Comparison of ENCODE assay signal across 8 cellular contexts in genomic region chr1:31183927-31184554, GRCh38. TPM values are rescaled to one million over a fixed set of nuclear protein-coding genes. Genes with fewer than 3 reads are reported as not detected.
A peak's percentile ranks its signal among the peaks of the same experiment; 100 is the strongest.
DNase-seq lines count a peak whose midpoint lies in the region; ATAC-seq and TF ChIP-seq lines count a peak whose summit lies in the region.

No MANE protein-coding gene starts in this region.

- H3K4me1 ChIP-seq in RWPE2 (ENCODE audit: insufficient read depth, poor library complexity, severe bottlenecking) (no peaks in the 10 kb centered on the region), mucosa of descending colon (ENCODE audit: low read depth) (peaks cover 9% of the 10 kb centered on the region)
- peaks cover 11% of the 10 kb centered on the region for H3K4me1 ChIP-seq in effector memory CD4-positive, alpha-beta T cell (ENCODE audit: control insufficient read depth, insufficient read depth, low read length, poor library complexity, severe bottlenecking)

- ATAC-seq in RWPE2 (ENCODE audit: low read depth) (no peak), mucosa of descending colon (no peak), HG03457 (IDR thresholded peaks at IDR 0.05; ENCODE audit: unreplicated experiment) (no peak)

- H3K9me3 Mint-ChIP-seq in chondrocyte (ENCODE audit: low read depth): no peaks in the 10 kb centered on the region

- no peaks in the 10 kb centered on the region for H3K36me3 ChIP-seq in RWPE2 (ENCODE audit: low read depth)
- no peaks in the 10 kb centered on the region for H3K36me3 ChIP-seq in mucosa of descending colon (ENCODE audit: low read depth)
- no peaks in the 10 kb centered on the region for H3K36me3 ChIP-seq in effector memory CD4-positive, alpha-beta T cell (ENCODE audit: control insufficient read depth, insufficient read depth, low read length)

- DNase-seq in NCI-H1436 (lab: John Stamatoyannopoulos, UW): peak; percentile 51
- no peak for DNase-seq in NCI-H1436 treated with DMSO at 0.1 percent for 48 hours (lab: John Stamatoyannopoulos, UW)
- DNase-seq in Kasumi-1 (lab: John Stamatoyannopoulos, UW): peak; percentile 29 to 44
- no peak for DNase-seq in RWPE2 (ENCODE audit: low spot score)
- no peak for DNase-seq in chondrocyte (ENCODE audit: low spot score)
- DNase-seq in mucosa of descending colon: peak in 2 of 3 donors; percentile 38 to 72
- no peak for DNase-seq in effector memory CD4-positive, alpha-beta T cell

- no peak overlapping the region for H3K4me3 ChIP-seq in RWPE2 (ENCODE audit: severe bottlenecking)
- no peak overlapping the region for H3K4me3 ChIP-seq in mucosa of descending colon
- no peak overlapping the region for H3K4me3 ChIP-seq in effector memory CD4-positive, alpha-beta T cell (ENCODE audit: insufficient read depth, low read depth, low read length, poor library complexity, severe bottlenecking)

- no peaks in the 10 kb centered on the region for H3K36me3 Mint-ChIP-seq in chondrocyte (ENCODE audit: low read depth)

- H3K27ac ChIP-seq in RWPE2 (ENCODE audit: poor library complexity, severe bottlenecking): no peak overlapping the region
- H3K27ac ChIP-seq in effector memory CD4-positive, alpha-beta T cell (ENCODE audit: insufficient read depth, low read length, poor library complexity, severe bottlenecking): no peak overlapping the region

- H3K4me1 Mint-ChIP-seq in chondrocyte (ENCODE audit: low read depth): peaks cover 8% of the 10 kb centered on the region

- intact Hi-C loops in mucosa of descending colon (cut with DNase I, micrococcal nuclease): loop anchor here in 1 of 2 donors (10.0 kb wide), 1 partner anchor 151 kb away; no protein-coding TSS in a partner anchor

- no peak overlapping the region for H3K4me3 Mint-ChIP-seq in chondrocyte (ENCODE audit: unreplicated experiment)

- no peaks in the 10 kb centered on the region for H3K27me3 ChIP-seq in RWPE2 (ENCODE audit: insufficient read depth, poor library complexity, severe bottlenecking)
- peaks cover 13% of the 10 kb centered on the region for H3K27me3 ChIP-seq in effector memory CD4-positive, alpha-beta T cell (replicated peaks; ENCODE audit: control insufficient read depth, insufficient read depth, low read length, poor library complexity, severe bottlenecking)

- no peak overlapping the region for H3K27ac Mint-ChIP-seq in chondrocyte (ENCODE audit: unreplicated experiment)

- H3K27me3 Mint-ChIP-seq in chondrocyte (ENCODE audit: low read depth): peaks cover 8% of the 10 kb centered on the region

- H3K9me3 ChIP-seq in RWPE2 (ENCODE audit: severe bottlenecking): no peaks in the 10 kb centered on the region
- no peaks in the 10 kb centered on the region for H3K9me3 ChIP-seq in mucosa of descending colon
- H3K9me3 ChIP-seq in effector memory CD4-positive, alpha-beta T cell (ENCODE audit: control insufficient read depth, low read length): no peaks in the 10 kb centered on the region

- peak; percentile 90 for TF ChIP-seq CTCF in RWPE2 (IDR thresholded peaks at IDR 0.05; ENCODE audit: poor library complexity, severe bottlenecking)
- TF ChIP-seq CTCF in chondrocyte (IDR thresholded peaks at IDR 0.05): peak; percentile 89
- peak; percentile 58 for TF ChIP-seq CTCF in mucosa of descending colon (IDR thresholded peaks at IDR 0.05)

RNA-seq across cellular contexts. Expression of gene NKAIN1, which starts 55.6 kb away (rescaled TPM):
- total RNA-seq in chondrocyte: 2.9 to 3.8 TPM (median 3.5 TPM) in 3 replicates
- total RNA-seq in mucosa of descending colon: under 1 TPM in 1 of 3 donors, not detected in 2; 0.35 TPM

Comparison
In these comparisons a context has a peak if more than half of its experiments do, and no peak if none do; other contexts are left out.
1. DNase-seq: peak in NCI-H1436 (single experiment), Kasumi-1 (2 of 2) and mucosa of descending colon (2 of 3); none in NCI-H1436 treated with DMSO at 0.1 percent for 48 hours (single experiment), RWPE2 (single experiment), chondrocyte (single experiment) and effector memory CD4-positive, alpha-beta T cell (0 of 3).
2. Peak in every context shown above with its lines, with median percentiles within 50 percentile points of each other: CTCF ChIP-seq.